In the genomic region with DNA sequence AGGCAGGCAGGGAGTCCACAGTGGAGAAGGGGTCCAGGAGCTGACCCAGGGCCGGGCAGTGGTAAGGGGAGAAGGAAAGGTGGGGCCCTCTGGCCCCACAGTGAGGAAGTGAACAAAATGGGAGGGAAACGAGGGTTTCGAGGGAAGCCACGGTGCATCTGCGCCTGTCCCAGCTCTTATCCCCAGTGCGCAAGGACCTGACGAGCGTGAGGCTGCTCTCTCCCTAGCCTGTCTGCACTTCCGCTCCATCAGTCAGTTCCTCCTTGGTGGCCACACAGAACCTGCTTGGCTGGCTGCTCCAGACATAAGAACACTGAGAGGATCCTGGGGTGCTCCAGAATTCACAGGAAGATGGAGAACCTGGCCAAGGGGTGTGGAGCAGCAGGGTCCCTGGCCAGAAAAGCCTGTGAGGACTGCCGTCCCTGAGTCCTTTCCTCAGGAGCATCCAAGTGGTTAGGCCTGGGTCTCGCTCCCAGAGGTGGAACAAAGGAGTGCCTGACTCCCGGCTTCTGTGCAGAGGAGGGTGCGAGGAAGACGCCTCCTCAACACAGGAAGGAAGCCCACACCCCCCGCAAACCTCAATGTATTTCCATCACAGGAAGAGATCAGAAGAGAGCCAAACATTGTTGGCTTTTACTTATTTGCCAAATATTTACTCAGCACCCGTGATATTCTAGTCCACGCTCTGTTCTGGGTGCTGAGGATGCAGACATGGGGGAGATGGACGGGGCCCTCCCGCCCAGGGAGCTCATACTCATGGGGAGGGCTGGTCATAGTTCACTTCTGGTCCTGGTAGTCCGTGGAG, we compare ENCODE assay signal across 9 cellular contexts. TPM values are rescaled to one million over a fixed set of nuclear protein-coding genes. Genes with fewer than 3 reads are reported as not detected.
A peak's percentile ranks its signal among the peaks of the same experiment; 100 is the strongest.
DNase-seq lines count a peak whose midpoint lies in the region; ATAC-seq, FAIRE-seq and TF ChIP-seq lines count a peak whose summit lies in the region.
"Had no signal": no experiment of that assay in that cellular context is flagged by ENCODE, and none has a peak within 500 bp of the region (broad histone marks: within the 10 kb centered on the region; RNA-seq: fewer than 3 reads in every experiment).

No MANE protein-coding gene starts in this region.

- DNase-seq in CD8-positive, alpha-beta memory T cell, result peak; percentile 29 to 79 (median 64)
- DNase-seq in T-helper 2 cell (peak in 3 of 5 experiments; percentile 29 to 87 (median 63)), small intestine (peak; percentile 21), H54 (ENCODE audit: insufficient read length, low spot score) (no peak), foreskin fibroblast (no peak)
- DNase-seq in activated naive CD8-positive, alpha-beta T cell treated with anti-CD3 and anti-CD28 coated beads for 36 hours, result peak; percentile 47
- DNase-seq: DMS79 treated with DMSO at 0.1 percent for 48 hours had no signal

- peak overlapping the region; percentile 71 for H3K4me3 ChIP-seq in CD8-positive, alpha-beta memory T cell (ENCODE audit: low read length)
- H3K4me3 ChIP-seq in small intestine (ENCODE audit: low read depth in 1 of 2, low read length in 2 of 2) (no peak overlapping the region), foreskin fibroblast (ENCODE audit: low read depth in 1 of 2, low read length in 2 of 2) (no peak overlapping the region)

- peaks cover 5 to 18% (median 7%) of the 10 kb centered on the region in 5 donors for H3K9me3 Mint-ChIP-seq in CD8-positive, alpha-beta memory T cell
- H3K9me3 Mint-ChIP-seq in activated naive CD8-positive, alpha-beta T cell treated with anti-CD3 and anti-CD28 coated beads for 36 hours, result peaks cover 12% of the 10 kb centered on the region

- H3K4me3 Mint-ChIP-seq in CD8-positive, alpha-beta memory T cell, result peak overlapping the region; percentile 36 to 99 (median 83)
- peak overlapping the region; percentile 65 for H3K4me3 Mint-ChIP-seq in activated naive CD8-positive, alpha-beta T cell treated with anti-CD3 and anti-CD28 coated beads for 36 hours

- H3K27ac Mint-ChIP-seq in CD8-positive, alpha-beta memory T cell, result peak overlapping the region; percentile 80 to 100 (median 94)
- peak overlapping the region; percentile 77 for H3K27ac Mint-ChIP-seq in activated naive CD8-positive, alpha-beta T cell treated with anti-CD3 and anti-CD28 coated beads for 36 hours

- peaks cover 0 to 23% (median 2%) of the 10 kb centered on the region in 3 donors for H3K36me3 Mint-ChIP-seq in CD8-positive, alpha-beta memory T cell
- H3K36me3 Mint-ChIP-seq in activated naive CD8-positive, alpha-beta T cell treated with anti-CD3 and anti-CD28 coated beads for 36 hours, result peaks cover 28% of the 10 kb centered on the region

- POLR2A ChIA-PET in CD8-positive, alpha-beta memory T cell (lab: Charles Lee), result interaction anchor here (0.6 to 1.4 kb wide), 2 partner anchors 34 to 45 kb away, joined by 3 to 5 read pairs; no protein-coding TSS in a partner anchor

- WGBS in small intestine, 3 donors, result 43 to 59% (median 58%) methylated on average over 20 of the region's 20 CpGs

- H3K9me3 ChIP-seq in CD8-positive, alpha-beta memory T cell (ENCODE audit: low read length), result peaks cover 6% of the 10 kb centered on the region
- H3K9me3 ChIP-seq in small intestine (ENCODE audit: control insufficient read depth, low read depth), result no peaks in the 10 kb centered on the region

- no peaks in the 10 kb centered on the region for H3K27me3 ChIP-seq in CD8-positive, alpha-beta memory T cell (ENCODE audit: insufficient read depth, low read length, poor library complexity, severe bottlenecking)
- H3K27me3 ChIP-seq in small intestine (ENCODE audit: control insufficient read depth in 2 of 2, insufficient read depth in 2 of 2, low read length in 2 of 2), result no peaks in the 10 kb centered on the region

- no peaks in the 10 kb centered on the region for H3K36me3 ChIP-seq in CD8-positive, alpha-beta memory T cell (ENCODE audit: insufficient read depth, low read length)
- H3K36me3 ChIP-seq in small intestine (ENCODE audit: control insufficient read depth in 2 of 2, insufficient read depth in 2 of 2, low read length in 2 of 2), result no peaks in the 10 kb centered on the region

- TF ChIP-seq POLR2A in H54 (IDR thresholded peaks at IDR 0.05; ENCODE audit: low read depth, low read length), result no peak

- H3K4me1 Mint-ChIP-seq in CD8-positive, alpha-beta memory T cell, result peaks cover 68 to 84% (median 81%) of the 10 kb centered on the region in 3 donors
- peaks cover 33% of the 10 kb centered on the region for H3K4me1 Mint-ChIP-seq in activated naive CD8-positive, alpha-beta T cell treated with anti-CD3 and anti-CD28 coated beads for 36 hours

- CTCF ChIA-PET in CD8-positive, alpha-beta memory T cell (lab: Charles Lee), result interaction anchor here (1.1 to 2.4 kb wide), 7 partner anchors 9 to 55 kb away, joined by 3 to 13 read pairs (median 4); a partner anchor contains a TSS

- ATAC-seq in HG03196 (IDR thresholded peaks at IDR 0.05; ENCODE audit: unreplicated experiment) (no peak), GM21390 (IDR thresholded peaks at IDR 0.05; ENCODE audit: unreplicated experiment) (no peak)

- peak overlapping the region; percentile 57 for H3K27ac ChIP-seq in CD8-positive, alpha-beta memory T cell (ENCODE audit: low read depth, low read length)
- H3K27ac ChIP-seq in small intestine (ENCODE audit: low read depth in 1 of 2, low read length in 1 of 2), result no peak overlapping the region

- no peaks in the 10 kb centered on the region for H3K27me3 Mint-ChIP-seq in CD8-positive, alpha-beta memory T cell
- no peaks in the 10 kb centered on the region for H3K27me3 Mint-ChIP-seq in activated naive CD8-positive, alpha-beta T cell treated with anti-CD3 and anti-CD28 coated beads for 36 hours

- H3K4me1 ChIP-seq in CD8-positive, alpha-beta memory T cell (ENCODE audit: insufficient read depth, low read length), result peaks cover 51% of the 10 kb centered on the region
- H3K4me1 ChIP-seq in small intestine (ENCODE audit: control insufficient read depth in 2 of 2, insufficient read depth in 1 of 2, low read depth in 1 of 2, low read length in 1 of 2), result no peaks in the 10 kb centered on the region

- no peak for TF ChIP-seq CTCF in foreskin fibroblast (IDR thresholded peaks at IDR 0.05; ENCODE audit: low read depth, low read length)

- no peak for FAIRE-seq in small intestine (lab: Jason Lieb, UNC)
- no peak for FAIRE-seq in H54 (lab: Jason Lieb, UNC)

RNA-seq across cellular contexts. Expression of a gene that starts 43.7 kb away (rescaled TPM):
- total RNA-seq in CD8-positive, alpha-beta memory T cell, result 10 to 100 TPM; 16.6 to 18.7 TPM
- polyA plus RNA-seq in CD8-positive, alpha-beta memory T cell, result 7.1 TPM
- total RNA-seq in activated naive CD8-positive, alpha-beta T cell treated with anti-CD3 and anti-CD28 coated beads for 36 hours, result 1 to 10 TPM; 5.9 to 8.3 TPM
- polyA plus RNA-seq in small intestine, result 10 to 100 TPM in 1 of 3 donors, 1 to 10 TPM in 1, under 1 TPM in 1; 0.45 to 21.0 (median 1.4) TPM

RNA-seq across cellular contexts. Expression of a gene that starts 55.8 kb away (rescaled TPM):
- 10 to 100 TPM; 30.9 to 32.2 TPM for total RNA-seq in CD8-positive, alpha-beta memory T cell
- polyA plus RNA-seq in CD8-positive, alpha-beta memory T cell, result 29.6 TPM
- 10 to 100 TPM; 22.7 to 25.2 TPM for total RNA-seq in activated naive CD8-positive, alpha-beta T cell treated with anti-CD3 and anti-CD28 coated beads for 36 hours
- 10 to 100 TPM; 15.9 to 23.0 (median 17.0) TPM for polyA plus RNA-seq in small intestine

Comparison
In these comparisons a context has a peak if more than half of its experiments do, and no peak if none do; other contexts are left out.
1. DNase-seq: peak in CD8-positive, alpha-beta memory T cell (5 of 5), T-helper 2 cell (3 of 5), activated naive CD8-positive, alpha-beta T cell treated with anti-CD3 and anti-CD28 coated beads for 36 hours (single experiment) and small intestine (single experiment); none in H54 (single experiment) and foreskin fibroblast (0 of 2).